In genomic region chr22:46062971-46063631, GRCh38 we compare ENCODE assay signal across 9 cellular contexts.
DNase-seq lines count a peak whose midpoint lies in the region; ATAC-seq, FAIRE-seq and TF ChIP-seq lines count a peak whose summit lies in the region.
"Had no signal": no experiment of that assay in that cellular context is flagged by ENCODE, and none has a peak within 500 bp of the region (broad histone marks: within the 10 kb centered on the region; RNA-seq: fewer than 3 reads in every experiment).

No MANE protein-coding gene starts in this region.

- no peaks in the 10 kb centered on the region for H4K20me1 ChIP-seq in fibroblast of lung (ENCODE audit: control insufficient read depth, extremely low read depth, insufficient read depth, low read length)

- H3K4me3 Mint-ChIP-seq in activated T-helper 2 cell treated with anti-CD3 and anti-CD28 coated beads, Interferon-gamma antibody, Interleukin-2, Interleukin-4, amounts not matched to agents 10 μg/mL and 5 μg/mL and 100 μg/mL, durations not matched to agents 14 hours and 24 hours and 36 hours (ENCODE audit: low read depth): no peak overlapping the region

- WGBS in pancreas, 2 donors: 61 to 62% methylated on average over 15 of the region's 15 CpGs

- no TSS peak for BruUV-seq in Panc1 (replicated peaks; lab: Mats Ljungman, UMichigan)

- no peaks in the 10 kb centered on the region for H3K9me3 Mint-ChIP-seq in activated T-helper 2 cell treated with anti-CD3 and anti-CD28 coated beads, Interferon-gamma antibody, Interleukin-2, Interleukin-4, amounts not matched to agents 10 μg/mL and 5 μg/mL and 100 μg/mL, durations not matched to agents 14 hours and 24 hours and 36 hours

- peak overlapping the region; percentile 11 to 43 for H3K4me3 ChIP-seq in Panc1 (ENCODE audit: low read depth in 2 of 2, low read length in 2 of 2)
- H3K4me3 ChIP-seq in fibroblast of lung (replicated peaks in 1 of 4; ENCODE audit: control extremely low read depth in 1 of 4, insufficient read depth in 1 of 4, low read depth in 3 of 4, low read length in 4 of 4): no peak overlapping the region
- no peak overlapping the region for H3K4me3 ChIP-seq in pancreas

- POLR2A ChIA-PET in Panc1 (lab: Charles Lee): no interaction called here
- POLR2A ChIA-PET in HEK293T (lab: Yijun Ruan, JAX): interaction anchor here (1.1 kb wide), 1 partner anchor 8 kb away, joined by 3 read pairs; no protein-coding TSS in a partner anchor

- intact Hi-C loops in Panc1 (cut with micrococcal nuclease; ENCODE audit: unreplicated experiment) (no loop called here), pancreas (cut with DNase I) (no loop called here)
- intact Hi-C loops in activated T-helper 2 cell treated with anti-CD3 and anti-CD28 coated beads, Interferon-gamma antibody, Interleukin-2, Interleukin-4, amounts not matched to agents 10 μg/mL and 5 μg/mL and 100 μg/mL, durations not matched to agents 14 hours and 24 hours and 36 hours (cut with micrococcal nuclease): no loop called here

- DNase-seq in Panc1 (ENCODE audit: low read depth, low spot score): no peak
- peak in 1 of 2 donors; percentile 5 for DNase-seq in fibroblast of lung (ENCODE audit: low read depth in 2 of 2)
- DNase-seq in pancreas: peak in 5 of 6 donors; percentile 23 to 56 (median 36)
- no peak for DNase-seq in NCI-H526 (lab: John Stamatoyannopoulos, UW)
- no peak for DNase-seq in activated T-helper 2 cell treated with anti-CD3 and anti-CD28 coated beads, Interferon-gamma antibody, Interleukin-2, Interleukin-4, amounts not matched to agents 10 μg/mL and 5 μg/mL and 100 μg/mL, durations not matched to agents 14 hours and 24 hours and 36 hours (ENCODE audit: low spot score)
- DNase-seq in HEK293T (ENCODE audit: extremely low spot score): no peak
- DNase-seq: IMR-90 had no signal

- in situ Hi-C loops in Panc1 (cut with HindIII; ENCODE audit: low pct_unique_long_range_greater_than_20kb, low sequenced_read_pairs): no loop called here

- peak overlapping the region; percentile 100 for H3K27ac ChIP-seq in 22Rv1
- peak overlapping the region; percentile 100 for H3K27ac ChIP-seq in Panc1 (ENCODE audit: low read length)
- peak overlapping the region; percentile 98 for H3K27ac ChIP-seq in fibroblast of lung (ENCODE audit: insufficient read depth, low read length)
- peak overlapping the region; percentile 99 to 100 (median 100) for H3K27ac ChIP-seq in pancreas

- H3K27me3 ChIP-seq in Panc1 (ENCODE audit: control insufficient read depth, insufficient read depth, low read length) (no peaks in the 10 kb centered on the region), fibroblast of lung (ENCODE audit: control insufficient read depth, insufficient read depth, low read length) (no peaks in the 10 kb centered on the region), pancreas (no peaks in the 10 kb centered on the region)

- H3K27me3 Mint-ChIP-seq in activated T-helper 2 cell treated with anti-CD3 and anti-CD28 coated beads, Interferon-gamma antibody, Interleukin-2, Interleukin-4, amounts not matched to agents 10 μg/mL and 5 μg/mL and 100 μg/mL, durations not matched to agents 14 hours and 24 hours and 36 hours (ENCODE audit: low read depth): no peaks in the 10 kb centered on the region

- no peak for ATAC-seq in Panc1
- no peak for ATAC-seq in pancreas
- ATAC-seq in HG03175 (IDR thresholded peaks at IDR 0.05; ENCODE audit: unreplicated experiment): no peak

- H3K4me1 Mint-ChIP-seq in activated T-helper 2 cell treated with anti-CD3 and anti-CD28 coated beads, Interferon-gamma antibody, Interleukin-2, Interleukin-4, amounts not matched to agents 10 μg/mL and 5 μg/mL and 100 μg/mL, durations not matched to agents 14 hours and 24 hours and 36 hours (ENCODE audit: low read depth): peaks cover 15% of the 10 kb centered on the region

- peak overlapping the region; percentile 54 for H3K4me2 ChIP-seq in fibroblast of lung (ENCODE audit: extremely low read depth, insufficient read depth, low read length)

- peaks cover 100% of the 10 kb centered on the region for H3K79me2 ChIP-seq in fibroblast of lung (ENCODE audit: control insufficient read depth, insufficient read depth, low read length)

- H2AFZ ChIP-seq in fibroblast of lung (ENCODE audit: low read length): no peak overlapping the region

- no peak overlapping the region for H3K9ac ChIP-seq in fibroblast of lung (ENCODE audit: insufficient read depth, low read length)

- H3K36me3 Mint-ChIP-seq in activated T-helper 2 cell treated with anti-CD3 and anti-CD28 coated beads, Interferon-gamma antibody, Interleukin-2, Interleukin-4, amounts not matched to agents 10 μg/mL and 5 μg/mL and 100 μg/mL, durations not matched to agents 14 hours and 24 hours and 36 hours (ENCODE audit: low read depth): no peaks in the 10 kb centered on the region

- H3K27ac Mint-ChIP-seq in activated T-helper 2 cell treated with anti-CD3 and anti-CD28 coated beads, Interferon-gamma antibody, Interleukin-2, Interleukin-4, amounts not matched to agents 10 μg/mL and 5 μg/mL and 100 μg/mL, durations not matched to agents 14 hours and 24 hours and 36 hours: no peak overlapping the region

- no peak for FAIRE-seq in pancreas (lab: Jason Lieb, UNC)

- H3K36me3 ChIP-seq in Panc1 (ENCODE audit: control insufficient read depth, insufficient read depth, low read length): no peaks in the 10 kb centered on the region
- H3K36me3 ChIP-seq in fibroblast of lung (ENCODE audit: control insufficient read depth, insufficient read depth, low read length): no peaks in the 10 kb centered on the region
- no peaks in the 10 kb centered on the region for H3K36me3 ChIP-seq in pancreas

- CTCF ChIA-PET in Panc1 (lab: Charles Lee): interaction anchor here (1.1 kb wide), 1 partner anchor 50 kb away, joined by 3 read pairs; no protein-coding TSS in a partner anchor
- CTCF ChIA-PET in HEK293T (lab: Yijun Ruan, JAX): no interaction called here

- TF ChIP-seq CTCF in 22Rv1 (IDR thresholded peaks at IDR 0.05): no peak
- TF ChIP-seq CTCF in Panc1 (IDR thresholded peaks at IDR 0.05): no peak
- TF ChIP-seq CTCF in fibroblast of lung (conservative IDR thresholded peaks at IDR 0.05 in 1 of 2, IDR thresholded peaks at IDR 0.05 in 1 of 2; ENCODE audit: low read depth in 1 of 2, low read length in 2 of 2): no peak
- TF ChIP-seq CTCF in pancreas (IDR thresholded peaks at IDR 0.05): no peak

- H3K4me1 ChIP-seq in Panc1 (ENCODE audit: control insufficient read depth, insufficient read depth, low read length) (peaks cover 41% of the 10 kb centered on the region), fibroblast of lung (ENCODE audit: control insufficient read depth, extremely low read depth, insufficient read depth, low read length) (peaks cover 26% of the 10 kb centered on the region), pancreas (peaks cover 48 to 68% (median 52%) of the 10 kb centered on the region in 3 donors)

- no peaks in the 10 kb centered on the region for H3K9me3 ChIP-seq in Panc1 (ENCODE audit: control insufficient read depth, insufficient read depth, low read depth, low read length)
- H3K9me3 ChIP-seq in fibroblast of lung (ENCODE audit: control insufficient read depth, insufficient read depth, low read depth, low read length): no peaks in the 10 kb centered on the region
- no peaks in the 10 kb centered on the region for H3K9me3 ChIP-seq in pancreas

TF ChIP-seq in HEK293T, 16 proteins besides CTCF, POLR2A, EP300 and RAD21:
- TF ChIP-seq, protein P1, sequence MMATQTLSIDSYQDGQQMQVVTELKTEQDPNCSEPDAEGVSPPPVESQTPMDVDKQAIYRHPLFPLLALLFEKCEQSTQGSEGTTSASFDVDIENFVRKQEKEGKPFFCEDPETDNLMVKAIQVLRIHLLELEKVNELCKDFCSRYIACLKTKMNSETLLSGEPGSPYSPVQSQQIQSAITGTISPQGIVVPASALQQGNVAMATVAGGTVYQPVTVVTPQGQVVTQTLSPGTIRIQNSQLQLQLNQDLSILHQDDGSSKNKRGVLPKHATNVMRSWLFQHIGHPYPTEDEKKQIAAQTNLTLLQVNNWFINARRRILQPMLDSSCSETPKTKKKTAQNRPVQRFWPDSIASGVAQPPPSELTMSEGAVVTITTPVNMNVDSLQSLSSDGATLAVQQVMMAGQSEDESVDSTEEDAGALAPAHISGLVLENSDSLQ (IDR thresholded peaks at IDR 0.05): no peak
- TF ChIP-seq SP1 (IDR thresholded peaks at IDR 0.05): no peak
- TF ChIP-seq L3MBTL2 (conservative IDR thresholded peaks at IDR 0.05): no peak
- no peak for TF ChIP-seq HDGF (IDR thresholded peaks at IDR 0.05; ENCODE audit: borderline replicate concordance)

Comparison
In these comparisons a context has a peak if more than half of its experiments do, and no peak if none do; other contexts are left out.
1. DNase-seq: peak in pancreas (5 of 6); none in Panc1 (single experiment), NCI-H526 (0 of 2), activated T-helper 2 cell treated with anti-CD3 and anti-CD28 coated beads, Interferon-gamma antibody, Interleukin-2, Interleukin-4, amounts not matched to agents 10 μg/mL and 5 μg/mL and 100 μg/mL, durations not matched to agents 14 hours and 24 hours and 36 hours (single experiment) and HEK293T (single experiment).
2. H3K4me3 ChIP-seq: peak in Panc1 (2 of 2); none in fibroblast of lung (0 of 4) and pancreas (0 of 4).
3. Peak in every context shown above with its lines, with median percentiles within 50 percentile points of each other: H3K27ac ChIP-seq.